In genomic region chr11:123195182-123196059, GRCh38 we compare ENCODE assay signal across 1 cellular context.
A peak's percentile ranks its signal among the peaks of the same experiment; 100 is the strongest.
TF ChIP-seq lines count a peak whose summit lies in the region.

A gene with protein sequence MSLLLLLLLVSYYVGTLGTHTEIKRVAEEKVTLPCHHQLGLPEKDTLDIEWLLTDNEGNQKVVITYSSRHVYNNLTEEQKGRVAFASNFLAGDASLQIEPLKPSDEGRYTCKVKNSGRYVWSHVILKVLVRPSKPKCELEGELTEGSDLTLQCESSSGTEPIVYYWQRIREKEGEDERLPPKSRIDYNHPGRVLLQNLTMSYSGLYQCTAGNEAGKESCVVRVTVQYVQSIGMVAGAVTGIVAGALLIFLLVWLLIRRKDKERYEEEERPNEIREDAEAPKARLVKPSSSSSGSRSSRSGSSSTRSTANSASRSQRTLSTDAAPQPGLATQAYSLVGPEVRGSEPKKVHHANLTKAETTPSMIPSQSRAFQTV (minus strand): TSS chr11:123195248. CDS start chr11:123194940, 308 bp downstream.

TF ChIP-seq in H1, 55 proteins besides CTCF, POLR2A, EP300 and RAD21 (continued from another document):
- TF ChIP-seq POLR2AphosphoS5 (IDR thresholded peaks at IDR 0.05; ENCODE audit: low read depth, low read length), result peak; percentile 28; the same call in 1 of the 2 replicates
- TF ChIP-seq, protein P1, sequence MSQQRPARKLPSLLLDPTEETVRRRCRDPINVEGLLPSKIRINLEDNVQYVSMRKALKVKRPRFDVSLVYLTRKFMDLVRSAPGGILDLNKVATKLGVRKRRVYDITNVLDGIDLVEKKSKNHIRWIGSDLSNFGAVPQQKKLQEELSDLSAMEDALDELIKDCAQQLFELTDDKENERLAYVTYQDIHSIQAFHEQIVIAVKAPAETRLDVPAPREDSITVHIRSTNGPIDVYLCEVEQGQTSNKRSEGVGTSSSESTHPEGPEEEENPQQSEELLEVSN (IDR thresholded peaks at IDR 0.05), result peak; percentile 89
- peak; percentile 33; the same call in 1 of the 2 replicates for TF ChIP-seq SUZ12 (IDR thresholded peaks at IDR 0.05; ENCODE audit: low read length)
- peak; percentile 17 for TF ChIP-seq KDM4A (IDR thresholded peaks at IDR 0.05; ENCODE audit: low read depth, low read length, severe bottlenecking)
- TF ChIP-seq SIRT6 (IDR thresholded peaks at IDR 0.05; ENCODE audit: low read length), result no peak
- peak; percentile 22; the same call in 1 of the 2 replicates for TF ChIP-seq MAX (IDR thresholded peaks at IDR 0.05)
- no peak for TF ChIP-seq PHF8 (conservative IDR thresholded peaks at IDR 0.05; ENCODE audit: low read depth, low read length)
- TF ChIP-seq YY1 (IDR thresholded peaks at IDR 0.05; ENCODE audit: low read depth, low read length), result no peak
- TF ChIP-seq RNF2 (IDR thresholded peaks at IDR 0.05; ENCODE audit: borderline replicate concordance, low read depth, low read length, missing control alignments, poor library complexity, severe bottlenecking), result peak; percentile 55
